Comparison of ENCODE assay signal across 1 cellular context in genomic region chr17:10513284-10514067, GRCh38.
TF ChIP-seq lines count a peak whose summit lies in the region.

No MANE protein-coding gene starts in this region.

TF ChIP-seq in A549, 52 proteins besides CTCF, POLR2A, EP300 and RAD21 (continued from another document):
- TF ChIP-seq HOXA7 (CRISPR knock-in tag; IDR thresholded peaks at IDR 0.05) (no peak), POLR2AphosphoS2 (conservative IDR thresholded peaks at IDR 0.05; ENCODE audit: low read length) (no peak)
